6 cellular contexts compared by ENCODE assay signal in the genomic region with DNA sequence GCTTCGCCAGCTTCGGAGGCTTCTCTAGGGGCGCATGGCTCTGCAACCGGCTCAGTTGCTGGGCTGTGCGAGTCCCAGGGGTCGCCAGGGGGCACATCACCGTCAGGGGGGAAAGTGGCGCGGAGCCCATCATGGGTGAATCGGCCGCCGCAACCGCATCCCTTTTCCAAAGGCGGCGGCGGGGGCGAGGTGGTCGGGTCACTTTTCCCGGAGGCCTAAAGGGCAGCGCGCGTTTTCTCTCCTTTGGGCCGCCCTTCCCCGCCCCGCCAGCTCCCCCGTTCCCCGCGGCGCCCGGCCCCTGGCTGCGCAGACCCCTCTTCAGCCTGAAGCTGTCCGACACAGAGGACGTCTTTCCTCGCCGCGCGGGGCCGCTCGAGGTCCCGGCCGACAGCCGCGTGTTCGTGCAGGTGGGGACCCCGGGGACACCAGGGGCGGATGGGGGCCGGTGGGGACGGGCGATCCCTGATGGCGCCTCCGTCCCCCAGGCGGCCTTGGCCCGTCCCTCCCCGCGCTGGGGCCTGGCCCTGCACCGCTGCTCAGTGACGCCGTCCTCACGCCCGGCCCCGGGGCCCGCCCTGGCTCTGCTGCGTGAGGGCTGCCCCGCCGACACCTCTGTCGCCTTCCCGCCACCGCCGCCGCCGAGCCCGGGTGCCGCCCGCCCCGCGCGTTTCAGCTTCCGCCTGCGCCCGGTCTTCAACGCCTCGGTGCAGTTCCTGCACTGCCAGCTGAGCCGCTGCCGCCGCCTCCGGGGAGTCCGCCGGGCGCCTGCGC. TPM values are rescaled to one million over a fixed set of nuclear protein-coding genes. Genes with fewer than 3 reads are reported as not detected.
DNase-seq lines count a peak whose midpoint lies in the region; ATAC-seq and TF ChIP-seq lines count a peak whose summit lies in the region.

No MANE protein-coding gene starts in this region.

- WGBS in iPS DF 6.9 (ENCODE audit: insufficient coverage, insufficient read length) = no CpG with 5 or more reads among the region's 90 CpGs

- intact Hi-C loops in upper lobe of right lung (cut with DNase I) = no loop called here

- CTCF ChIA-PET in activated CD4-positive, alpha-beta T cell treated with anti-CD3 and anti-CD28 coated beads, Interleukin-2, amount 10 ng/mL, durations not matched to agents 7 days and 5 days (lab: Charles Lee) = interaction anchor here (0.6 to 2.2 kb wide), 5 partner anchors 13 to 1946 kb away, joined by 3 to 5 read pairs (median 4); a partner anchor contains a TSS

- H3K27ac ChIP-seq in iPS DF 6.9 (ENCODE audit: low read length) = no peak overlapping the region
- no peak overlapping the region for H3K27ac ChIP-seq in upper lobe of right lung

- no peaks in the 10 kb centered on the region; the same call in 1 of the 2 replicates for H3K4me1 ChIP-seq in iPS DF 6.9 (ENCODE audit: control insufficient read depth, insufficient read depth, low read length)
- H3K4me1 ChIP-seq in upper lobe of right lung = peaks cover 25% of the 10 kb centered on the region

- POLR2A ChIA-PET in activated CD4-positive, alpha-beta T cell treated with anti-CD3 and anti-CD28 coated beads, Interleukin-2, amount 10 ng/mL, durations not matched to agents 7 days and 5 days (lab: Charles Lee) = no interaction called here

- H3K9me3 ChIP-seq in iPS DF 6.9 (ENCODE audit: control insufficient read depth, insufficient read depth, low read length) = no peaks in the 10 kb centered on the region
- no peaks in the 10 kb centered on the region for H3K9me3 ChIP-seq in upper lobe of right lung

- H3K27ac Mint-ChIP-seq in activated CD4-positive, alpha-beta T cell treated with anti-CD3 and anti-CD28 coated beads, Interleukin-2, amount 10 ng/mL, durations not matched to agents 7 days and 5 days = no peak overlapping the region

- H3K4me3 ChIP-seq in iPS DF 6.9 (ENCODE audit: low read length) (peak overlapping the region; percentile 55; the same call in 1 of the 2 replicates), upper lobe of right lung (peak overlapping the region; percentile 43)

- H3K27me3 Mint-ChIP-seq in activated CD4-positive, alpha-beta T cell treated with anti-CD3 and anti-CD28 coated beads, Interleukin-2, amount 10 ng/mL, durations not matched to agents 7 days and 5 days = peaks cover 37% of the 10 kb centered on the region

- ATAC-seq in upper lobe of right lung = no peak

- H3K4me3 Mint-ChIP-seq in activated CD4-positive, alpha-beta T cell treated with anti-CD3 and anti-CD28 coated beads, Interleukin-2, amount 10 ng/mL, durations not matched to agents 7 days and 5 days = peak overlapping the region; percentile 63

- H3K36me3 Mint-ChIP-seq in activated CD4-positive, alpha-beta T cell treated with anti-CD3 and anti-CD28 coated beads, Interleukin-2, amount 10 ng/mL, durations not matched to agents 7 days and 5 days (ENCODE audit: low read depth) = peaks cover 7% of the 10 kb centered on the region

- TF ChIP-seq CTCF in upper lobe of right lung (IDR thresholded peaks at IDR 0.05) = no peak

- peaks cover 27% of the 10 kb centered on the region for H3K4me1 Mint-ChIP-seq in activated CD4-positive, alpha-beta T cell treated with anti-CD3 and anti-CD28 coated beads, Interleukin-2, amount 10 ng/mL, durations not matched to agents 7 days and 5 days

- H3K27me3 ChIP-seq in iPS DF 6.9 (ENCODE audit: control insufficient read depth, insufficient read depth, low read length) = peaks cover 13% of the 10 kb centered on the region
- peaks cover 28% of the 10 kb centered on the region for H3K27me3 ChIP-seq in upper lobe of right lung

- H3K9me3 Mint-ChIP-seq in activated CD4-positive, alpha-beta T cell treated with anti-CD3 and anti-CD28 coated beads, Interleukin-2, amount 10 ng/mL, durations not matched to agents 7 days and 5 days = no peaks in the 10 kb centered on the region

- H3K36me3 ChIP-seq in iPS DF 6.9 (ENCODE audit: control insufficient read depth, insufficient read depth, low read length) = peaks cover 13% of the 10 kb centered on the region
- peaks cover 18% of the 10 kb centered on the region for H3K36me3 ChIP-seq in upper lobe of right lung

- peak; percentile 48 for DNase-seq in HuH-7 (ENCODE audit: low spot score)
- DNase-seq in activated CD4-positive, alpha-beta T cell treated with anti-CD3 and anti-CD28 coated beads, Interleukin-2, amount 10 ng/mL, durations not matched to agents 7 days and 5 days = peak; percentile 66
- DNase-seq in iPS DF 6.9 (ENCODE audit: low read depth, low spot score) = no peak
- DNase-seq in upper lobe of right lung = peak; percentile 68
- no peak for DNase-seq in GDM1 (lab: John Stamatoyannopoulos, UW)
- no peak for DNase-seq in cerebellar cortex (ENCODE audit: low spot score)

RNA-seq across cellular contexts. Expression of a gene that starts 1.7 kb away (rescaled TPM):
- total RNA-seq in activated CD4-positive, alpha-beta T cell treated with anti-CD3 and anti-CD28 coated beads, Interleukin-2, amount 10 ng/mL, durations not matched to agents 7 days and 5 days = 1 to 10 TPM in 1 of 2 experiments, under 1 TPM in 1; 0.79 to 1.4 TPM
- 1.2 TPM for total RNA-seq in upper lobe of right lung

RNA-seq across cellular contexts. Expression of a gene that starts 3.8 kb away (rescaled TPM):
- total RNA-seq in activated CD4-positive, alpha-beta T cell treated with anti-CD3 and anti-CD28 coated beads, Interleukin-2, amount 10 ng/mL, durations not matched to agents 7 days and 5 days = 10 to 100 TPM; 18.6 to 19.1 TPM
- 28.9 TPM for total RNA-seq in upper lobe of right lung

RNA-seq across cellular contexts. Expression of a gene that starts 9.6 kb away (rescaled TPM):
- not detected for total RNA-seq in activated CD4-positive, alpha-beta T cell treated with anti-CD3 and anti-CD28 coated beads, Interleukin-2, amount 10 ng/mL, durations not matched to agents 7 days and 5 days
- 1.2 TPM for total RNA-seq in upper lobe of right lung

RNA-seq across cellular contexts. Expression of a gene that starts 12.6 kb away (rescaled TPM):
- total RNA-seq in activated CD4-positive, alpha-beta T cell treated with anti-CD3 and anti-CD28 coated beads, Interleukin-2, amount 10 ng/mL, durations not matched to agents 7 days and 5 days = 10 to 100 TPM; 44.1 to 45.6 TPM
- total RNA-seq in upper lobe of right lung = 36.4 TPM

RNA-seq across cellular contexts. Expression of a gene that starts 27.1 kb away (rescaled TPM):
- 10 to 100 TPM; 44.0 to 59.9 TPM for total RNA-seq in activated CD4-positive, alpha-beta T cell treated with anti-CD3 and anti-CD28 coated beads, Interleukin-2, amount 10 ng/mL, durations not matched to agents 7 days and 5 days
- total RNA-seq in upper lobe of right lung = 49.8 TPM

Comparison
In these comparisons a context has a peak if more than half of its experiments do, and no peak if none do; other contexts are left out.
1. DNase-seq: peak in HuH-7 (single experiment), activated CD4-positive, alpha-beta T cell treated with anti-CD3 and anti-CD28 coated beads, Interleukin-2, amount 10 ng/mL, durations not matched to agents 7 days and 5 days (single experiment) and upper lobe of right lung (single experiment); none in iPS DF 6.9 (single experiment), GDM1 (single experiment) and cerebellar cortex (single experiment).